ENCODE assay signal across 8 cellular contexts in genomic region chr4:55397521-55398321, GRCh38. TPM values are rescaled to one million over a fixed set of nuclear protein-coding genes. Genes with fewer than 3 reads are reported as not detected.
DNase-seq lines count a peak whose midpoint lies in the region; TF ChIP-seq lines count a peak whose summit lies in the region.

No MANE protein-coding gene starts in this region.

- H3K36me3 Mint-ChIP-seq in activated naive CD4-positive, alpha-beta T cell treated with anti-CD3 and anti-CD28 coated beads, Interleukin-2, amount 50 U/mL, for 24 hours, result peaks cover 13% of the 10 kb centered on the region
- peaks cover 12% of the 10 kb centered on the region for H3K36me3 Mint-ChIP-seq in neural crest cell (ENCODE audit: low read depth)

- DNase-seq in activated naive CD4-positive, alpha-beta T cell treated with Interleukin-2 at 50 U/mL for 16 hours, result no peak
- DNase-seq in RPMI8226, result peak; percentile 10
- peak; percentile 85 for DNase-seq in epithelial cell of esophagus (ENCODE audit: low read depth)
- no peak for DNase-seq in neural crest cell (ENCODE audit: low read depth, low spot score)
- no peak for DNase-seq in NCI-H2196 (lab: John Stamatoyannopoulos, UW; ENCODE audit: unreplicated experiment)
- DNase-seq in cerebellar nuclear complex (lab: John Stamatoyannopoulos, UW), result no peak
- no peak for DNase-seq in retina

- H3K4me3 Mint-ChIP-seq in activated naive CD4-positive, alpha-beta T cell treated with anti-CD3 and anti-CD28 coated beads, Interleukin-2, amount 50 U/mL, for 24 hours, result peak overlapping the region; percentile 95
- H3K4me3 Mint-ChIP-seq in neural crest cell, result peak overlapping the region; percentile 95

- peaks cover 51% of the 10 kb centered on the region for H3K4me1 Mint-ChIP-seq in activated naive CD4-positive, alpha-beta T cell treated with anti-CD3 and anti-CD28 coated beads, Interleukin-2, amount 50 U/mL, for 24 hours
- H3K4me1 Mint-ChIP-seq in neural crest cell, result peaks cover 38% of the 10 kb centered on the region

- H3K27ac Mint-ChIP-seq in activated naive CD4-positive, alpha-beta T cell treated with anti-CD3 and anti-CD28 coated beads, Interleukin-2, amount 50 U/mL, for 24 hours, result peak overlapping the region; percentile 84
- H3K27ac Mint-ChIP-seq in neural crest cell (ENCODE audit: unreplicated experiment), result peak overlapping the region; percentile 44

- no peaks in the 10 kb centered on the region for H3K27me3 Mint-ChIP-seq in activated naive CD4-positive, alpha-beta T cell treated with anti-CD3 and anti-CD28 coated beads, Interleukin-2, amount 50 U/mL, for 24 hours
- no peaks in the 10 kb centered on the region for H3K27me3 Mint-ChIP-seq in neural crest cell (ENCODE audit: low read depth)

- peak overlapping the region; percentile 82 for H3K4me3 ChIP-seq in epithelial cell of esophagus (ENCODE audit: low read length)

- no peaks in the 10 kb centered on the region for H3K9me3 Mint-ChIP-seq in activated naive CD4-positive, alpha-beta T cell treated with anti-CD3 and anti-CD28 coated beads, Interleukin-2, amount 50 U/mL, for 24 hours
- H3K9me3 Mint-ChIP-seq in neural crest cell, result no peaks in the 10 kb centered on the region

- TF ChIP-seq CTCF in epithelial cell of esophagus (IDR thresholded peaks at IDR 0.05; ENCODE audit: insufficient read depth, low read depth, low read length, missing control alignments), result no peak
- no peak for TF ChIP-seq CTCF in neural crest cell (conservative IDR thresholded peaks at IDR 0.05)

RNA-seq across cellular contexts. Expression of gene TMEM165, which starts 2.0 kb away (rescaled TPM):
- total RNA-seq in neural crest cell, result 62.7 TPM in 2 replicates

RNA-seq across cellular contexts. Expression of gene SRD5A3, which starts 51.7 kb away (rescaled TPM):
- 20.1 and 20.3 TPM in 2 replicates for total RNA-seq in neural crest cell

Comparison
In these comparisons a context has a peak if more than half of its experiments do, and no peak if none do; other contexts are left out.
1. DNase-seq: peak in RPMI8226 (single experiment) and epithelial cell of esophagus (single experiment); none in activated naive CD4-positive, alpha-beta T cell treated with Interleukin-2 at 50 U/mL for 16 hours (single experiment), neural crest cell (single experiment), NCI-H2196 (single experiment), cerebellar nuclear complex (0 of 2) and retina (single experiment).